Comparison of ENCODE assay signal across 18 cellular contexts in the genomic region with DNA sequence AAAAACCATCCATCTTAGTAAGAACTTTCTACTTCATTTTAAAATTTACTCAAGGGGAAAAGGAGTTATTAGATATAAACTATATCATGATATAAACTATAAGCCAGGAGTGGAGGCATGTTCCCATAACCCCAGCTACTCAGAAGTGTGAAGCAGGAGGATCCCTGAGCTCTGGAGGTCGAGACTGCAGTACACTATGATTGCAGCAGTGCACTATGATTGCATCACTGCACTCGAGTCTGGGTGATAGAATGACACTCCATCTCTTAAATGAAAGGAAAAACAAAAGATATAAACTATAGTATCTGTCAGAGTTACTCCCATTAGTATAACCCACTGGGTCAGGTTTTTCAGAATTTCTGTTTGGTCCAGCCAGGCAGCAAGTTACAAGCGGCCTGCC.
"Had no signal": no experiment of that assay in that cellular context is flagged by ENCODE, and none has a peak within 500 bp of the region (broad histone marks: within the 10 kb centered on the region; RNA-seq: fewer than 3 reads in every experiment).

No MANE protein-coding gene starts in this region.

- H3K9me3 ChIP-seq: colonic mucosa, heart left ventricle, left lung, psoas muscle, suprapubic skin had no signal

- DNase-seq: activated CD4-positive, alpha-beta T cell treated with anti-CD3 and anti-CD28 coated beads for 4 hours; activated CD8-positive, alpha-beta memory T cell treated with anti-CD3 and anti-CD28 coated beads, Interleukin-2, amount 50 U/mL, for 4 hours; activated CD8-positive, alpha-beta T cell treated with anti-CD3 and anti-CD28 coated beads for 36 hours; activated naive CD4-positive, alpha-beta T cell; colonic mucosa; effector CD4-positive, alpha-beta T cell; foreskin melanocyte; heart left ventricle; left lung; psoas muscle; stimulated activated CD4-positive, alpha-beta T cell treated with anti-CD3 and anti-CD28 coated beads, Interleukin-4, amount 100 ng/mL, for 1 hour; stimulated activated CD8-positive, alpha-beta memory T cell treated with anti-CD3 and anti-CD28 coated beads, Interleukin-4, amount 100 ng/mL, for 48 hours; stimulated activated naive CD8-positive, alpha-beta T cell treated with anti-CD3 and anti-CD28 coated beads, Interleukin-15, Interleukin-2, amounts not matched to agents 100 U/mL and 50 U/mL, for 24 hours; T1000 had no signal

- H3K27ac ChIP-seq: colonic mucosa, heart left ventricle, left lung, psoas muscle, suprapubic skin, VCaP had no signal

- H3K4me1 ChIP-seq: colonic mucosa, left lung, psoas muscle, suprapubic skin had no signal

- H3K27me3 ChIP-seq: colonic mucosa, heart left ventricle, left lung, suprapubic skin had no signal

- ATAC-seq: activated CD8-positive, alpha-beta T cell treated with anti-CD3 and anti-CD28 coated beads for 36 hours; heart left ventricle; left lung; psoas muscle; stimulated activated naive CD8-positive, alpha-beta T cell treated with anti-CD3 and anti-CD28 coated beads, Interleukin-15, Interleukin-2, amounts not matched to agents 100 U/mL and 50 U/mL, for 24 hours had no signal

- H3K36me3 ChIP-seq: colonic mucosa had no signal

- H3K4me3 ChIP-seq: colonic mucosa, heart left ventricle, left lung, psoas muscle, suprapubic skin had no signal

- FAIRE-seq: endothelial cell of umbilical vein, islet of Langerhans had no signal
